Comparison of ENCODE assay signal across 16 cellular contexts in the genomic region with DNA sequence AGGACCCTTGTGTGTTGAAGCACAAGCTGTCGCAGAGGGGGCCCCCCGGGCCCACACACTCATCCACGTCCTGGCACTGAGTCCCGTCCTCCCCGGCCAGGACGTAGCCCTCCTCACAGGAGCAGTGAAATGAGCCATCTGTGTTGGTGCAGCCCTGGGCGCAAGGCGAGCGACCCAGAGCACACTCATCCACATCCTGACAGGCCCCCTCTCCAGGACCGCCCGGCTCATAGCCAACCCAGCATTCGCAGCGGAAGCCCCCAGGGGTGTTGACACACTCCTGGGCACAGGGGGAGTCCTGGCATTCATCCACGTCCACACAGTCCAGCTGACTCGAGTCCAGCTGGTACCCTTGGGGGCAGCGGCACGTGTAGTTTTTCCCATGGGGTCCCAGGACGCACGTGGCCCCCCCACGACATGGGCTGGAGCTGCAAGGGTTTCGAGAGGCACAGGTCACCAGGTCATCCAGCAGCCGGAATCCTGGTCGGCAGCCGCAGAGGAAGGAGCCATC. TPM values are rescaled to one million over a fixed set of nuclear protein-coding genes. Genes with fewer than 3 reads are reported as not detected.
DNase-seq lines count a peak whose midpoint lies in the region; ATAC-seq and TF ChIP-seq lines count a peak whose summit lies in the region.
"Had no signal": no experiment of that assay in that cellular context is flagged by ENCODE, and none has a peak within 500 bp of the region (broad histone marks: within the 10 kb centered on the region; RNA-seq: fewer than 3 reads in every experiment).

No MANE protein-coding gene starts in this region.

- ATAC-seq in left cardiac atrium: peak; percentile 14 to 32
- ATAC-seq in natural killer cell treated with Interleukin-12 subunit alpha and Interleukin-12 subunit beta and Interleukin-15 and Interleukin-18, amount 100 ng/mL, for 72 hours: no peak
- ATAC-seq: stimulated activated effector memory CD8-positive, alpha-beta T cell treated with anti-CD3 and anti-CD28 coated beads, Interleukin-12 subunit alpha, Interleukin-12 subunit beta, amount 100 ng/mL, for 72 hours had no signal

- TF ChIP-seq CTCF in adrenal gland (IDR thresholded peaks at IDR 0.05) (no peak), tibial artery (IDR thresholded peaks at IDR 0.05) (no peak)

- in situ Hi-C loops in ACHN (cut with HindIII; ENCODE audit: low pct_ligation_motif_present, low pct_unique_long_range_greater_than_20kb, low sequenced_read_pairs): no loop called here

- DNase-seq in adrenal gland: peak in 1 of 7 donors; percentile 32
- peak; percentile 53 for DNase-seq in left cardiac atrium
- no peak for DNase-seq in natural killer cell treated with Interleukin-12 subunit alpha and Interleukin-12 subunit beta and Interleukin-15 and Interleukin-18, amount 100 ng/mL, for 72 hours (ENCODE audit: low spot score)
- DNase-seq in tibial artery: no peak
- no peak for DNase-seq in NOMO-1 treated with dmso at 0.1 percent for 144 hours (lab: John Stamatoyannopoulos, UW; ENCODE audit: unreplicated experiment)
- no peak for DNase-seq in putamen (ENCODE audit: low spot score)
- no peak for DNase-seq in NCI-H1694 (lab: John Stamatoyannopoulos, UW)
- DNase-seq in ACHN: no peak
- DNase-seq: activated CD4-positive, alpha-beta T cell treated with anti-CD3 and anti-CD28 coated beads, Interleukin-2, amount 50 U/mL, for 4 hours; BE2C; dorsolateral prefrontal cortex; MG63; NCI-H2081 treated with DMSO at 0.1 percent for 48 hours; NCI-H748 treated with DMSO at 0.1 percent for 48 hours had no signal

- H3K27ac Mint-ChIP-seq in natural killer cell treated with Interleukin-12 subunit alpha and Interleukin-12 subunit beta and Interleukin-15 and Interleukin-18, amount 100 ng/mL, for 72 hours: peak overlapping the region; percentile 67 to 95

- H3K4me3 ChIP-seq in adrenal gland (peak overlapping the region in 1 of 4 donors; percentile 46), tibial artery (peak overlapping the region; percentile 39 to 45)
- H3K4me3 ChIP-seq: MG63 had no signal

- H3K4me3 Mint-ChIP-seq in natural killer cell treated with Interleukin-12 subunit alpha and Interleukin-12 subunit beta and Interleukin-15 and Interleukin-18, amount 100 ng/mL, for 72 hours: peak overlapping the region; percentile 81

- intact Hi-C loops in adrenal gland (cut with DNase I): no loop called here
- intact Hi-C loops in left cardiac atrium (cut with DNase I): loop anchor here in 1 of 2 donors (5.0 kb wide), 1 partner anchor 47 kb away; no protein-coding TSS in a partner anchor
- intact Hi-C loops in tibial artery (cut with DNase I; ENCODE audit: low total_unique reads): no loop called here

- 49 to 85% (median 69%) methylated on average over 6 to 24 of the region's 24 CpGs for WGBS in adrenal gland, 4 donors

- no peak for TF ChIP-seq POLR2A in adrenal gland (IDR thresholded peaks at IDR 0.05)

- no peaks in the 10 kb centered on the region for H3K36me3 Mint-ChIP-seq in natural killer cell treated with Interleukin-12 subunit alpha and Interleukin-12 subunit beta and Interleukin-15 and Interleukin-18, amount 100 ng/mL, for 72 hours
- H3K36me3 Mint-ChIP-seq: stimulated activated effector memory CD8-positive, alpha-beta T cell treated with anti-CD3 and anti-CD28 coated beads, Interleukin-12 subunit alpha, Interleukin-12 subunit beta, amount 100 ng/mL, for 72 hours had no signal

- no peaks in the 10 kb centered on the region for H3K36me3 ChIP-seq in adrenal gland (replicated peaks in 1 of 2)
- peaks cover 0 to 6% (median 0%) of the 10 kb centered on the region in 3 donors for H3K36me3 ChIP-seq in tibial artery
- H3K36me3 ChIP-seq: BE2C, MG63 had no signal

- H3K4me1 Mint-ChIP-seq in natural killer cell treated with Interleukin-12 subunit alpha and Interleukin-12 subunit beta and Interleukin-15 and Interleukin-18, amount 100 ng/mL, for 72 hours (ENCODE audit: low read depth in 2 of 2): peaks cover 52 to 57% of the 10 kb centered on the region in 2 donors

- H3K27ac ChIP-seq in adrenal gland (peak overlapping the region in 3 of 5 donors; percentile 43 to 92 (median 89)), tibial artery (peak overlapping the region; percentile 89 to 97)

- H3K9me3 ChIP-seq in adrenal gland (replicated peaks in 1 of 3) (no peaks in the 10 kb centered on the region), tibial artery (no peaks in the 10 kb centered on the region)
- H3K9me3 ChIP-seq: BE2C, MG63 had no signal

- H3K4me1 ChIP-seq in adrenal gland (replicated peaks in 1 of 2) (no peaks in the 10 kb centered on the region), tibial artery (peaks cover 0 to 74% (median 41%) of the 10 kb centered on the region in 4 donors)
- H3K4me1 ChIP-seq: BE2C had no signal

- H3K9me3 Mint-ChIP-seq in natural killer cell treated with Interleukin-12 subunit alpha and Interleukin-12 subunit beta and Interleukin-15 and Interleukin-18, amount 100 ng/mL, for 72 hours: no peaks in the 10 kb centered on the region
- H3K9me3 Mint-ChIP-seq: stimulated activated effector memory CD8-positive, alpha-beta T cell treated with anti-CD3 and anti-CD28 coated beads, Interleukin-12 subunit alpha, Interleukin-12 subunit beta, amount 100 ng/mL, for 72 hours had no signal

- H3K27me3 ChIP-seq in adrenal gland (no peaks in the 10 kb centered on the region), tibial artery (no peaks in the 10 kb centered on the region)
- H3K27me3 ChIP-seq: BE2C, MG63 had no signal

- peaks cover 0 to 2% of the 10 kb centered on the region in 2 donors for H3K27me3 Mint-ChIP-seq in natural killer cell treated with Interleukin-12 subunit alpha and Interleukin-12 subunit beta and Interleukin-15 and Interleukin-18, amount 100 ng/mL, for 72 hours

RNA-seq across cellular contexts. Expression of a gene that starts 1.2 kb away (rescaled TPM):
- 10 to 100 TPM; 22.5 to 83.0 (median 53.7) TPM for total RNA-seq in adrenal gland
- 10 to 100 TPM in 1 of 3 donors, 1 to 10 TPM in 2; 4.3 to 16.1 (median 8.0) TPM for polyA plus RNA-seq in adrenal gland
- total RNA-seq in left cardiac atrium: 100 to 1,000 TPM in 1 of 2 donors, 10 to 100 TPM in 1; 46.3 to 102 TPM
- total RNA-seq in natural killer cell treated with Interleukin-12 subunit alpha and Interleukin-12 subunit beta and Interleukin-15 and Interleukin-18, amount 100 ng/mL, for 72 hours: 10 to 100 TPM; 13.7 to 16.8 TPM

RNA-seq across cellular contexts. Expression of a gene that starts 35.4 kb away (rescaled TPM):
- total RNA-seq in adrenal gland: 10 to 100 TPM; 10.0 to 58.0 (median 21.8) TPM
- 10 to 100 TPM in 1 of 3 donors, 1 to 10 TPM in 2; 3.4 to 16.3 (median 8.5) TPM for polyA plus RNA-seq in adrenal gland
- 10 to 100 TPM; 20.6 to 50.5 TPM for total RNA-seq in left cardiac atrium
- total RNA-seq in natural killer cell treated with Interleukin-12 subunit alpha and Interleukin-12 subunit beta and Interleukin-15 and Interleukin-18, amount 100 ng/mL, for 72 hours: under 1 TPM; 0.12 to 0.33 TPM
- total RNA-seq: HT1080 had no signal

RNA-seq across cellular contexts. Expression of a gene that starts 49.8 kb away (rescaled TPM):
- total RNA-seq in adrenal gland (not detected), left cardiac atrium (not detected)
- polyA plus RNA-seq in adrenal gland: not detected
- not detected for total RNA-seq in natural killer cell treated with Interleukin-12 subunit alpha and Interleukin-12 subunit beta and Interleukin-15 and Interleukin-18, amount 100 ng/mL, for 72 hours
- total RNA-seq: HT1080 had no signal

Comparison
In these comparisons a context has a peak if more than half of its experiments do, and no peak if none do; other contexts are left out.
1. ATAC-seq: peak in left cardiac atrium (2 of 2); none in natural killer cell treated with Interleukin-12 subunit alpha and Interleukin-12 subunit beta and Interleukin-15 and Interleukin-18, amount 100 ng/mL, for 72 hours (0 of 2).
2. RNA of a gene that starts 35.4 kb away (total RNA-seq): 20.6 to 50.5 TPM in left cardiac atrium and 10.0 to 58.0 TPM in adrenal gland; 0.12 to 0.33 TPM in natural killer cell treated with Interleukin-12 subunit alpha and Interleukin-12 subunit beta and Interleukin-15 and Interleukin-18, amount 100 ng/mL, for 72 hours; every median in the first group is over 4 times any median in the second.